ENCODE assay signal across 30 cellular contexts in genomic region chr11:22884268-22884667, GRCh38. TPM values are rescaled to one million over a fixed set of nuclear protein-coding genes. Genes with fewer than 3 reads are reported as not detected.
"Had no signal": no experiment of that assay in that cellular context is flagged by ENCODE, and none has a peak within 500 bp of the region (broad histone marks: within the 10 kb centered on the region; RNA-seq: fewer than 3 reads in every experiment).

No MANE protein-coding gene starts in this region.

- H3K36me3 ChIP-seq: colonic mucosa, esophagus squamous epithelium, heart right ventricle, lower lobe of right lung, stomach, suprapubic skin, uterus, WERI-Rb-1 had no signal

- DNase-seq: activated CD4-positive, alpha-beta T cell treated with anti-CD3 and anti-CD28 coated beads, Interleukin-2, amount 10 ng/mL, durations not matched to agents 7 days and 5 days; activated CD4-positive, CD25-positive, alpha-beta regulatory T cell treated with anti-CD3 and anti-CD28 coated beads, Interleukin-2, amount 50 U/mL, for 72 hours; activated CD8-positive, alpha-beta memory T cell treated with anti-CD3 and anti-CD28 coated beads, Interleukin-2, amount 10 ng/mL, durations not matched to agents 7 days and 5 days; activated CD8-positive, alpha-beta T cell treated with anti-CD3 and anti-CD28 coated beads for 36 hours; activated effector memory CD4-positive, alpha-beta T cell treated with anti-CD3 and anti-CD28 coated beads, Interleukin-2, amount 50 U/mL, for 16 hours; activated naive CD4-positive, alpha-beta T cell treated with anti-CD3 and anti-CD28 coated beads, Interleukin-2, amount 10 ng/mL, durations not matched to agents 7 days and 5 days; activated T-cell treated with anti-CD3 and anti-CD28 coated beads for 4 hours; body of pancreas; central memory CD4-positive, alpha-beta T cell; colonic mucosa; esophagus squamous epithelium; foreskin fibroblast; heart right ventricle; kidney; lower lobe of right lung; naive thymus-derived CD4-positive, alpha-beta T cell; occipital lobe; posterior cingulate gyrus; stimulated activated CD4-positive, alpha-beta T cell treated with anti-CD3 and anti-CD28 coated beads, Interleukin-15, amount 100 ng/mL, for 24 hours; stomach; uterus; WERI-Rb-1 had no signal

- H3K4me1 ChIP-seq: colonic mucosa, esophagus squamous epithelium, lower lobe of right lung, stomach, suprapubic skin, uterus had no signal

- H3K27me3 ChIP-seq: body of pancreas, colonic mucosa, esophagus squamous epithelium, heart right ventricle, stomach, suprapubic skin, uterus had no signal

- H3K27ac ChIP-seq: body of pancreas, colonic mucosa, esophagus squamous epithelium, heart right ventricle, lower lobe of right lung, stomach, suprapubic skin, uterus, WERI-Rb-1 had no signal

- H3K9me3 ChIP-seq: body of pancreas, colonic mucosa, esophagus squamous epithelium, heart right ventricle, lower lobe of right lung, stomach, suprapubic skin, uterus had no signal

- ATAC-seq: activated CD8-positive, alpha-beta memory T cell treated with anti-CD3 and anti-CD28 coated beads, Interleukin-2, amount 10 ng/mL, durations not matched to agents 7 days and 5 days; activated CD8-positive, alpha-beta T cell treated with anti-CD3 and anti-CD28 coated beads for 36 hours; body of pancreas; heart right ventricle; naive thymus-derived CD4-positive, alpha-beta T cell; sciatic nerve; stimulated activated memory B cell treated with anti-CD40 and anti-IgM and Interleukin-4, amounts not matched to agents 10 μg/mL and 1 μg/mL and 100 μg/mL, for 72 hours had no signal

- H3K4me3 ChIP-seq: body of pancreas, colonic mucosa, esophagus squamous epithelium, heart right ventricle, lower lobe of right lung, smooth muscle cell, stomach, suprapubic skin, uterus had no signal

- H3K4me2 ChIP-seq: smooth muscle cell had no signal

RNA-seq across cellular contexts. Expression of gene CCDC179, which starts 24.0 kb away (rescaled TPM):
- total RNA-seq: activated CD4-positive, alpha-beta T cell treated with anti-CD3 and anti-CD28 coated beads, Interleukin-2, amount 10 ng/mL, durations not matched to agents 7 days and 5 days; activated CD8-positive, alpha-beta memory T cell treated with anti-CD3 and anti-CD28 coated beads, Interleukin-2, amount 10 ng/mL, durations not matched to agents 7 days and 5 days; activated CD8-positive, alpha-beta T cell treated with anti-CD3 and anti-CD28 coated beads for 36 hours; body of pancreas; colonic mucosa; esophagus squamous epithelium; heart right ventricle; kidney; lower lobe of right lung; mesenteric fat pad; mucosa of gallbladder; naive thymus-derived CD4-positive, alpha-beta T cell; neural crest cell; occipital lobe; renal cortical epithelial cell; sciatic nerve; smooth muscle cell; stomach; suprapubic skin; uterus had no signal
- polyA plus RNA-seq: heart right ventricle; naive thymus-derived CD4-positive, alpha-beta T cell; smooth muscle cell; stomach had no signal
